ENCODE assay signal across 24 cellular contexts in the genomic region with DNA sequence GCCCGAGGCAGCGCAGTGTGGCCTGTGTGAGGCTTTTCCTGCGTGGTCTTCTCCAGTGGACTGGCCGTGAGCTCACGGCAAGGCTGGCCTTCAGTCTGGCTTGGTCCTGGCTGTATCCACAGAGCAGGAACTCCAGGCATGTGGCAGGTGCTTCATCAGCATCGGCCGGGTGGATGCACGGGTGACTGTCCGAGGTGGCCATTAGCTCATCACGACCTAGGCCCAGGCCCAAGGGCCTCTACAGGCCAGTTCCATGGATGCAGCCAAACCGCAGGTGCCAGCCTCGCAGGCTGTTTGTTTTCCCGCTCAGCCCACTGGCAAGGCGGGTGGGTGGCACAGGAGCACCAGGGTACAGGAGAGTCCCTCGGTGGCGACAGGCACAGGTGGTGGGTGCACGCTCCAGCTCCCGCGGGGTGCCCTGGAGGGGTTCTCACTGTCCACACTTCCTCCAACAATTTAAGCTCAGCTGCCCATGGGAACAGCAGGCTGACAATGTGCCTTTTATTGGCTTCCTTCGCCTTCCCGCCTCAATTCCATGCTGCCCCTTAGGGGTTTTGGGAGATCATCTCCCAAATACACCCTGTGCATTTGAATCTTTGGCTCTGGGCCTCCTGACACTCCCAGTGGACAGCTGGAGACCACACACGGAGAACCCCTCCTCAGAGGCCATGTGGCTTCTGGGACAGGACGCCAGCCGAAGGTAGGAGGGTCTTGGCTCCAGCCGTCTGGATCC. TPM values are rescaled to one million over a fixed set of nuclear protein-coding genes. Genes with fewer than 3 reads are reported as not detected.
DNase-seq lines count a peak whose midpoint lies in the region; ATAC-seq, FAIRE-seq and TF ChIP-seq lines count a peak whose summit lies in the region.
"Had no signal": no experiment of that assay in that cellular context is flagged by ENCODE, and none has a peak within 500 bp of the region (broad histone marks: within the 10 kb centered on the region; RNA-seq: fewer than 3 reads in every experiment).

No MANE protein-coding gene starts in this region.

- peak overlapping the region; percentile 29 for H4K91ac ChIP-seq in mesenchymal stem cell (ENCODE audit: low read length)

- BruUV-seq in HepG2 (replicated peaks; lab: Mats Ljungman, UMichigan) (no TSS peak), K562 (replicated peaks; lab: Mats Ljungman, UMichigan) (no TSS peak)

- no peak overlapping the region for H3K4ac ChIP-seq in mesenchymal stem cell (ENCODE audit: low read depth in 1 of 2, low read length in 2 of 2)

- H2BK120ac ChIP-seq in mesenchymal stem cell (ENCODE audit: low read depth, low read length), result no peak overlapping the region

- no peak overlapping the region for H3K9ac ChIP-seq in HepG2 (ENCODE audit: insufficient read depth, low read depth, low read length)
- H3K9ac ChIP-seq in K562 (ENCODE audit: insufficient read depth in 1 of 2, low read depth in 2 of 2, low read length in 2 of 2), result no peak overlapping the region
- H3K9ac ChIP-seq in mesenchymal stem cell (ENCODE audit: low read length), result no peak overlapping the region
- H3K9ac ChIP-seq: BLaER1 treated with 17β-estradiol and CSF1 and Interleukin-3, amounts not matched to agents 10 nM and 100 nM had no signal

- no peak overlapping the region for H2AK5ac ChIP-seq in mesenchymal stem cell (ENCODE audit: low read length, severe bottlenecking)

- in situ Hi-C loops in HepG2 (cut with HindIII; ENCODE audit: extremely low pct_ligation_motif_present, low pct_unique_long_range_greater_than_20kb) (no loop called here), K562 (cut with MboI) (no loop called here)

- H2BK15ac ChIP-seq in mesenchymal stem cell (ENCODE audit: low read depth, poor library complexity, severe bottlenecking), result no peak overlapping the region

- H3K4me2 ChIP-seq in HepG2 (ENCODE audit: low read depth, low read length), result no peak overlapping the region
- H3K4me2 ChIP-seq in K562 (ENCODE audit: insufficient read depth, low read length), result no peak overlapping the region
- no peak overlapping the region for H3K4me2 ChIP-seq in mesenchymal stem cell (ENCODE audit: low read length, poor library complexity, severe bottlenecking)
- H3K4me2 ChIP-seq: A549 had no signal

- DNase-seq in HepG2 (ENCODE audit: low spot score) (no peak), right lobe of liver (no peak), K562 (ENCODE audit: extremely low read depth in 1 of 4, low spot score in 3 of 4) (no peak), mesenchymal stem cell (no peak), CD1c-positive myeloid dendritic cell (ENCODE audit: extremely low spot score) (no peak), retina (no peak)
- no peak for DNase-seq in stimulated activated CD4-positive, alpha-beta T cell treated with anti-CD3 and anti-CD28 coated beads, Interleukin-1b, Interleukin-23, amount 100 ng/mL, for 48 hours
- DNase-seq: 8988T; ACHN; AML-193; BE2C; Calu3; CD4-positive, alpha-beta memory T cell; COR-L47; DMS53; DMS79 treated with DMSO at 0.1 percent for 48 hours; GF-D8; GOT3; H9 had no signal

- no peak for TF ChIP-seq RAD21 in HepG2 (CRISPR knock-in tag; IDR thresholded peaks at IDR 0.05)
- no peak for TF ChIP-seq RAD21 in K562 (CRISPR knock-in tag; conservative IDR thresholded peaks at IDR 0.05 in 1 of 2, IDR thresholded peaks at IDR 0.05 in 1 of 2)

- H3K79me2 ChIP-seq in HepG2 (ENCODE audit: insufficient read depth, low read length) (no peaks in the 10 kb centered on the region), K562 (ENCODE audit: control insufficient read depth, insufficient read depth, low read length) (no peaks in the 10 kb centered on the region)

- ATAC-seq in HepG2 (no peak), right lobe of liver (no peak), K562 (peak; percentile 23; the same call in 1 of the 3 replicates)
- ATAC-seq: HCT116 had no signal

- H3K79me1 ChIP-seq in mesenchymal stem cell (replicated peaks; ENCODE audit: low read length, poor library complexity, severe bottlenecking), result no peaks in the 10 kb centered on the region

- no peak overlapping the region for H2BK5ac ChIP-seq in mesenchymal stem cell (ENCODE audit: low read depth, low read length, poor library complexity, severe bottlenecking)

- H3K18ac ChIP-seq in mesenchymal stem cell (ENCODE audit: low read depth in 1 of 2, low read length in 2 of 2), result no peak overlapping the region

- H2AFZ ChIP-seq in HepG2 (ENCODE audit: low read length) (no peak overlapping the region), K562 (ENCODE audit: low read depth, low read length) (no peak overlapping the region), mesenchymal stem cell (ENCODE audit: low read depth, low read length) (no peak overlapping the region)

- TF ChIP-seq EP300 in HepG2 (IDR thresholded peaks at IDR 0.05; ENCODE audit: low read depth in 2 of 2, low read length in 2 of 2) (no peak), HepG2 (CRISPR knock-in tag; IDR thresholded peaks at IDR 0.05; ENCODE audit: borderline replicate concordance) (no peak), K562 (IDR thresholded peaks at IDR 0.05; ENCODE audit: low read length) (no peak)

- H3K14ac ChIP-seq in mesenchymal stem cell (ENCODE audit: low read length in 2 of 2), result no peak overlapping the region

- H3K36me3 ChIP-seq in HepG2 (replicated peaks in 1 of 2; ENCODE audit: control insufficient read depth in 1 of 2, insufficient read depth in 2 of 2, low read length in 2 of 2) (no peaks in the 10 kb centered on the region), right lobe of liver (no peaks in the 10 kb centered on the region), K562 (ENCODE audit: control insufficient read depth, insufficient read depth, low read length) (no peaks in the 10 kb centered on the region), mesenchymal stem cell (ENCODE audit: control insufficient read depth in 1 of 2, insufficient read depth in 2 of 2, low read depth in 1 of 2, low read length in 2 of 2) (no peaks in the 10 kb centered on the region)
- H3K36me3 ChIP-seq: BE2C; BLaER1 treated with 17β-estradiol and CSF1 and Interleukin-3, amounts not matched to agents 10 nM and 100 nM had no signal

- H4K20me1 ChIP-seq in HepG2 (ENCODE audit: insufficient read depth, low read length) (no peaks in the 10 kb centered on the region; the same call in 1 of the 2 replicates), K562 (replicated peaks; ENCODE audit: control insufficient read depth, insufficient read depth, low read length) (peaks cover 33% of the 10 kb centered on the region)

- H3K27ac ChIP-seq in HepG2 (ENCODE audit: extremely low read length, insufficient read depth, low read length), result no peak overlapping the region
- no peak overlapping the region for H3K27ac ChIP-seq in right lobe of liver
- H3K27ac ChIP-seq in K562 (ENCODE audit: extremely low read depth, low read depth, low read length), result no peak overlapping the region
- no peak overlapping the region for H3K27ac ChIP-seq in mesenchymal stem cell (ENCODE audit: low read length, poor library complexity, severe bottlenecking)
- H3K27ac ChIP-seq: A549; BLaER1 treated with 17β-estradiol and CSF1 and Interleukin-3, amounts not matched to agents 10 nM and 100 nM had no signal

- no peak for TF ChIP-seq CTCF in HepG2 (CRISPR knock-in tag; IDR thresholded peaks at IDR 0.05)
- TF ChIP-seq CTCF in right lobe of liver (IDR thresholded peaks at IDR 0.05), result no peak
- TF ChIP-seq CTCF in K562 (IDR thresholded peaks at IDR 0.05 in 2 of 3, conservative IDR thresholded peaks at IDR 0.05 in 1 of 3; ENCODE audit: insufficient read depth in 2 of 3, low read depth in 1 of 3, low read length in 3 of 3), result no peak

- H3K9me1 ChIP-seq in K562 (ENCODE audit: control insufficient read depth, insufficient read depth, low read length), result no peaks in the 10 kb centered on the region

- H3K4me1 ChIP-seq in HepG2 (ENCODE audit: insufficient read depth, low read length), result no peaks in the 10 kb centered on the region
- H3K4me1 ChIP-seq in right lobe of liver, result no peaks in the 10 kb centered on the region
- peaks cover 0 to 17% of the 10 kb centered on the region in 2 experiments; a peak in 1 of 5 replicates for H3K4me1 ChIP-seq in K562 (replicated peaks in 1 of 2; ENCODE audit: control insufficient read depth in 2 of 2, insufficient read depth in 2 of 2, low read length in 2 of 2)
- no peaks in the 10 kb centered on the region for H3K4me1 ChIP-seq in mesenchymal stem cell (ENCODE audit: control insufficient read depth, insufficient read depth, low read depth, low read length)
- H3K4me1 ChIP-seq: A549, BE2C had no signal

- H3K9me3 ChIP-seq in HepG2 (ENCODE audit: low read length), result no peaks in the 10 kb centered on the region
- no peaks in the 10 kb centered on the region for H3K9me3 ChIP-seq in right lobe of liver
- H3K9me3 ChIP-seq in K562 (replicated peaks; ENCODE audit: control insufficient read depth, insufficient read depth, low read depth, low read length), result no peaks in the 10 kb centered on the region
- H3K9me3 ChIP-seq in mesenchymal stem cell (ENCODE audit: control insufficient read depth, low read length), result no peaks in the 10 kb centered on the region
- H3K9me3 ChIP-seq: A549; BE2C; BLaER1 treated with 17β-estradiol and CSF1 and Interleukin-3, amounts not matched to agents 10 nM and 100 nM had no signal

- CTCF ChIA-PET in HepG2 (lab: Yijun Ruan, JAX; ENCODE audit: low intra/inter-chr PET ratio, low total read pairs), result no interaction called here
- CTCF ChIA-PET in K562 (lab: Yijun Ruan, JAX; ENCODE audit: low intra/inter-chr PET ratio), result no interaction called here

- TF ChIP-seq POLR2A in HepG2 (IDR thresholded peaks at IDR 0.05; ENCODE audit: insufficient read depth in 1 of 2, low read depth in 2 of 2, low read length in 2 of 2), result no peak
- no peak for TF ChIP-seq POLR2A in right lobe of liver (IDR thresholded peaks at IDR 0.05)
- TF ChIP-seq POLR2A in K562 (conservative IDR thresholded peaks at IDR 0.05), result no peak

- no peak overlapping the region for H3K23ac ChIP-seq in mesenchymal stem cell (ENCODE audit: low read length in 2 of 2)

- POLR2A ChIA-PET in HepG2 (lab: Yijun Ruan, JAX), result no interaction called here
- POLR2A ChIA-PET in K562 (lab: Yijun Ruan, JAX), result interaction anchor here (0.6 kb wide), 1 partner anchor 62 kb away, joined by 3 read pairs; no protein-coding TSS in a partner anchor

- H2BK12ac ChIP-seq in mesenchymal stem cell (ENCODE audit: low read length in 2 of 2), result no peak overlapping the region

- FAIRE-seq in HepG2 (lab: Jason Lieb, UNC) (no peak), K562 (lab: Jason Lieb, UNC) (no peak)
- FAIRE-seq: A549, GM12891, GM18507 had no signal

- H3K4me3 ChIP-seq in HepG2 (replicated peaks in 1 of 3; ENCODE audit: insufficient read depth in 1 of 3, low read depth in 2 of 3, low read length in 3 of 3) (no peak overlapping the region), right lobe of liver (no peak overlapping the region), K562 (no peak overlapping the region), mesenchymal stem cell (ENCODE audit: insufficient read depth in 1 of 2, low read depth in 1 of 2, low read length in 2 of 2) (no peak overlapping the region)
- H3K4me3 ChIP-seq: A549; BLaER1 treated with 17β-estradiol and CSF1 and Interleukin-3, amounts not matched to agents 10 nM and 100 nM had no signal

- intact Hi-C loops in HepG2 (cut with micrococcal nuclease; ENCODE audit: unreplicated experiment) (no loop called here), right lobe of liver (cut with DNase I) (no loop called here), K562 (cut with micrococcal nuclease) (no loop called here)

- H4K8ac ChIP-seq in mesenchymal stem cell (ENCODE audit: low read length), result no peak overlapping the region

- H3K27me3 ChIP-seq in HepG2 (ENCODE audit: control insufficient read depth in 1 of 2, insufficient read depth in 2 of 2, low read length in 2 of 2) (peaks cover 54 to 99% of the 10 kb centered on the region in 2 experiments), right lobe of liver (no peaks in the 10 kb centered on the region), K562 (ENCODE audit: control insufficient read depth in 2 of 2, insufficient read depth in 2 of 2, low read length in 2 of 2) (peaks cover 20 to 94% of the 10 kb centered on the region in 2 experiments), mesenchymal stem cell (ENCODE audit: control insufficient read depth in 1 of 2, insufficient read depth in 1 of 2, low read length in 2 of 2) (peaks cover 0 to 66% of the 10 kb centered on the region in 2 experiments)

- 36% methylated on average over 8 of the region's 25 CpGs for WGBS in HepG2 (ENCODE audit: low lambda C conversion rate)
- WGBS in right lobe of liver (ENCODE audit: insufficient coverage, low coverage, low lambda C conversion rate, missing lambda C conversion rate), result 87% methylated on average over 7 of the region's 25 CpGs
- WGBS in K562 (ENCODE audit: insufficient coverage, low coverage, missing lambda C conversion rate), result under 1% methylated on average over 25 of the region's 25 CpGs
- 88% methylated on average over 25 of the region's 25 CpGs for WGBS in mesenchymal stem cell

RNA-seq across cellular contexts. Expression of a gene that starts 33.0 kb away (rescaled TPM):
- total RNA-seq in HepG2 (2016; rRNA removed; fragmentation: Illumina TruSeq; extraction: Trizol), result 2.8 and 10.6 TPM in 2 replicates
- total RNA-seq in HepG2 (2016; cell fraction: cytosol; rRNA removed; fragmentation: Illumina TruSeq; extraction: Trizol; ENCODE audit: low read depth), result 10.9 and 11.3 TPM in 2 replicates
- total RNA-seq in HepG2 (2016; cell fraction: insoluble cytoplasmic fraction; rRNA removed; fragmentation: Illumina TruSeq; extraction: Trizol), result 2.1 and 11.0 TPM in 2 replicates
- total RNA-seq in HepG2 (2016; cell fraction: membrane; rRNA removed; fragmentation: Illumina TruSeq; extraction: Trizol), result 4.0 and 4.4 TPM in 2 replicates
- total RNA-seq in HepG2 (2016; cell fraction: nucleus; rRNA removed; fragmentation: Illumina TruSeq; extraction: Trizol), result 17.7 and 21.9 TPM in 2 replicates
- polyA plus RNA-seq in HepG2 (2011; rRNA removed), result 18.1 and 30.3 TPM in 2 replicates
- polyA plus RNA-seq in HepG2 (2011; cell fraction: cytosol; rRNA removed), result 4.4 and 5.4 TPM in 2 replicates
- polyA plus RNA-seq in HepG2 (2011; cell fraction: nucleus; rRNA removed), result 327 and 364 TPM in 2 replicates
- polyA plus RNA-seq in HepG2 (2012), result 25.6 and 35.5 TPM in 2 replicates
- polyA plus RNA-seq in HepG2 (2016; cell fraction: cytosol; fragmentation: Illumina TruSeq; extraction: Trizol; ENCODE audit: low read depth), result 0.50 and 0.71 TPM in 2 replicates
- 3.3 and 4.0 TPM in 2 replicates for polyA plus RNA-seq in HepG2 (2016; cell fraction: insoluble cytoplasmic fraction; fragmentation: Illumina TruSeq; extraction: Trizol; ENCODE audit: low read depth)
- 1.3 and 1.4 TPM in 2 replicates for polyA plus RNA-seq in HepG2 (2016; cell fraction: membrane; fragmentation: Illumina TruSeq; extraction: Trizol; ENCODE audit: low read depth)
- 64.3 and 73.5 TPM in 2 replicates for polyA plus RNA-seq in HepG2 (2016; cell fraction: nucleus; fragmentation: Illumina TruSeq; extraction: Trizol; ENCODE audit: insufficient read depth, low read depth)
- polyA minus RNA-seq in HepG2 (2011; rRNA and poly(A)+ RNA removed; ENCODE audit: low replicate concordance), result 27.1 and 30.9 TPM in 2 replicates
- polyA minus RNA-seq in HepG2 (2011; cell fraction: cytosol; rRNA and poly(A)+ RNA removed), result 4.3 and 5.1 TPM in 2 replicates
- 56.1 and 79.6 TPM in 2 replicates for polyA minus RNA-seq in HepG2 (2011; cell fraction: nucleus; rRNA and poly(A)+ RNA removed)
- 10 to 100 TPM in 5 of 6 experiments, 1 to 10 TPM in 1; 7.4 to 63.7 (median 39.1) TPM for total RNA-seq in right lobe of liver
- 111 and 287 TPM in 2 replicates for total RNA-seq in K562 (2011; cell fraction: chromatin; rRNA removed; ENCODE audit: low replicate concordance)
- 149 and 158 TPM in 2 replicates for total RNA-seq in K562 (2011; cell fraction: nucleolus; rRNA removed)
- 121 and 125 TPM in 2 replicates for total RNA-seq in K562 (2011; cell fraction: nucleoplasm; rRNA removed)
- total RNA-seq in K562 (2014; rRNA removed), result 14.0 and 17.2 TPM in 2 replicates
- 6.5 and 9.1 TPM in 2 replicates for total RNA-seq in K562 (2014; rRNA removed; fragmentation: Illumina TruSeq; extraction: Trizol)
- total RNA-seq in K562 (2015; rRNA removed; fragmentation: Illumina TruSeq; extraction: Trizol), result 11.2 and 13.6 TPM in 2 replicates
- 32.3 and 45.5 TPM in 2 replicates for total RNA-seq in K562 (2021)
- 16.4 and 22.8 TPM in 2 replicates for polyA plus RNA-seq in K562 (2011; rRNA removed)
- polyA plus RNA-seq in K562 (2011; cell fraction: cytosol; rRNA removed), result 7.9 and 11.1 TPM in 2 replicates
- polyA plus RNA-seq in K562 (2011; cell fraction: nucleus; rRNA removed), result 246 and 319 TPM in 2 replicates
- polyA plus RNA-seq in K562 (2012), result 25.6 and 37.4 TPM in 2 replicates
- 13.9 and 15.2 TPM in 2 replicates for polyA plus RNA-seq in K562 (2014; fragmentation: Illumina TruSeq; extraction: Trizol)
- polyA plus RNA-seq in K562 (2014; fragmentation: Nextera tagmentation; extraction: Ambion mirVana), result under 1 TPM; 0.06 to 0.14 TPM
- 36.5 and 42.5 TPM in 2 replicates for polyA plus RNA-seq in K562 (2014; rRNA removed)
- polyA minus RNA-seq in K562 (2011; rRNA and poly(A)+ RNA removed), result 6.3 and 9.9 TPM in 2 replicates
- polyA minus RNA-seq in K562 (2011; cell fraction: cytosol; rRNA and poly(A)+ RNA removed), result 5.7 and 13.2 TPM in 2 replicates
- polyA minus RNA-seq in K562 (2011; cell fraction: nucleus; rRNA and poly(A)+ RNA removed), result 49.8 and 50.9 TPM in 2 replicates
- polyA plus RNA-seq in mesenchymal stem cell (2013, experiment 1 of 2), result 6.9 TPM
- polyA plus RNA-seq in mesenchymal stem cell (2013, experiment 2 of 2), result 5.8 TPM
